8 cellular contexts compared by ENCODE assay signal in the genomic region with DNA sequence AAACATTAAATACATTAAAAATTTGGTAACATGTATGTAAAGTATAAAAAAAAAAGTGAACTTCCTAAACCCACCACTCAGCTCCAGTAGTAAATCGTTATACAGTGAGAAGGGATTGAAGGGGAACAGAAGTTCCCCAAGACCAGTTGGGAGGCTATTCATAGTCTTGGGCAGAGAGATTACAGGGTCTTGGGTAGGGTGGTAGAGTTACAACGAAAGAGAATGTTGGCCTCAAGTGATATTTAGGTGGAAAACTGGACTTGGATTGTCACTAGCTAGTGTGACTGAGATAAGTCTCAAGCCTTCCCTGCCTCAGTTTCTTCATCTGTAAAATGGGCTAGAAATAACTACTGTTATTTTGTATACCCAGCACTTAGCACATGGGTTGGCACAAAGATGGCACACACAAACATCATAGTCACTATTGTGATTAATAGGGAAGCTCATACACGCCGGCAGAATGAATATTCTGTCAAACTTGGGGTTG. TPM values are rescaled to one million over a fixed set of nuclear protein-coding genes. Genes with fewer than 3 reads are reported as not detected.
DNase-seq lines count a peak whose midpoint lies in the region; ATAC-seq and TF ChIP-seq lines count a peak whose summit lies in the region.

No MANE protein-coding gene starts in this region.

- H3K27ac ChIP-seq in BLaER1 (peak overlapping the region; percentile 98; the same call in 1 of the 2 replicates), KOPT-K1 (ENCODE audit: low read depth, low read length, poor library complexity, severe bottlenecking) (peak overlapping the region; percentile 89), colonic mucosa (no peak overlapping the region), adrenal gland (peak overlapping the region in 2 of 5 donors; percentile 94 to 95)

- peaks cover 37% of the 10 kb centered on the region for H3K4me1 ChIP-seq in BLaER1
- no peaks in the 10 kb centered on the region for H3K4me1 ChIP-seq in colonic mucosa
- H3K4me1 ChIP-seq in adrenal gland (replicated peaks in 1 of 2) = peaks cover 0 to 20% of the 10 kb centered on the region in 2 donors

- WGBS in adrenal gland, 4 donors = 33 to 41% (median 38%) methylated on average over 4 of the region's 4 CpGs

- no peak for DNase-seq in colonic mucosa
- no peak for DNase-seq in natural killer cell treated with Interleukin-12 subunit alpha and Interleukin-12 subunit beta and Interleukin-15 and Interleukin-18, amount 100 ng/mL, for 72 hours (ENCODE audit: low spot score)
- DNase-seq in adrenal gland = no peak

- H3K4me1 Mint-ChIP-seq in natural killer cell treated with Interleukin-12 subunit alpha and Interleukin-12 subunit beta and Interleukin-15 and Interleukin-18, amount 100 ng/mL, for 72 hours (ENCODE audit: low read depth in 2 of 2) = peaks cover 27 to 37% of the 10 kb centered on the region in 2 donors

- H3K4me2 ChIP-seq in BLaER1 = peak overlapping the region; percentile 59

- no peaks in the 10 kb centered on the region for H3K27me3 Mint-ChIP-seq in natural killer cell treated with Interleukin-12 subunit alpha and Interleukin-12 subunit beta and Interleukin-15 and Interleukin-18, amount 100 ng/mL, for 72 hours

- no peaks in the 10 kb centered on the region for H3K9me3 ChIP-seq in BLaER1
- H3K9me3 ChIP-seq in KOPT-K1 (ENCODE audit: insufficient read depth, low read length, poor library complexity, severe bottlenecking) = no peaks in the 10 kb centered on the region
- no peaks in the 10 kb centered on the region for H3K9me3 ChIP-seq in colonic mucosa
- no peaks in the 10 kb centered on the region for H3K9me3 ChIP-seq in adrenal gland (replicated peaks in 1 of 3)

- intact Hi-C loops in colonic mucosa (cut with DNase I) = loop anchor here (10.0 kb wide), 1 partner anchor 52 kb away; no protein-coding TSS in a partner anchor
- intact Hi-C loops in adrenal gland (cut with DNase I) = no loop called here

- no peak for TF ChIP-seq POLR2A in adrenal gland (IDR thresholded peaks at IDR 0.05)

- TF ChIP-seq CTCF in colonic mucosa (IDR thresholded peaks at IDR 0.05) (no peak), adrenal gland (IDR thresholded peaks at IDR 0.05) (no peak)

- ATAC-seq in natural killer cell treated with Interleukin-12 subunit alpha and Interleukin-12 subunit beta and Interleukin-15 and Interleukin-18, amount 100 ng/mL, for 72 hours = no peak
- ATAC-seq in GM21717 (IDR thresholded peaks at IDR 0.05; ENCODE audit: unreplicated experiment) (no peak), GM21619 (IDR thresholded peaks at IDR 0.05; ENCODE audit: unreplicated experiment) (no peak), HG03354 (IDR thresholded peaks at IDR 0.05; ENCODE audit: poor library complexity, severe bottlenecking, unreplicated experiment) (no peak)

- peaks cover 38% of the 10 kb centered on the region for H4K20me1 ChIP-seq in BLaER1

- peaks cover 12% of the 10 kb centered on the region for H3K36me3 ChIP-seq in BLaER1
- H3K36me3 ChIP-seq in KOPT-K1 (ENCODE audit: insufficient read depth, low read length) = peaks cover 16% of the 10 kb centered on the region
- no peaks in the 10 kb centered on the region for H3K36me3 ChIP-seq in colonic mucosa
- no peaks in the 10 kb centered on the region for H3K36me3 ChIP-seq in adrenal gland (replicated peaks in 1 of 2)

- peak overlapping the region; percentile 84 to 91 for H3K27ac Mint-ChIP-seq in natural killer cell treated with Interleukin-12 subunit alpha and Interleukin-12 subunit beta and Interleukin-15 and Interleukin-18, amount 100 ng/mL, for 72 hours

- H3K36me3 Mint-ChIP-seq in natural killer cell treated with Interleukin-12 subunit alpha and Interleukin-12 subunit beta and Interleukin-15 and Interleukin-18, amount 100 ng/mL, for 72 hours = peaks cover 10% of the 10 kb centered on the region

- H3K27me3 ChIP-seq in BLaER1 (no peaks in the 10 kb centered on the region), colonic mucosa (no peaks in the 10 kb centered on the region), adrenal gland (no peaks in the 10 kb centered on the region)

- peak overlapping the region; percentile 91 for H3K4me3 Mint-ChIP-seq in natural killer cell treated with Interleukin-12 subunit alpha and Interleukin-12 subunit beta and Interleukin-15 and Interleukin-18, amount 100 ng/mL, for 72 hours

- peak overlapping the region; percentile 99; the same call in 1 of the 2 replicates for H3K9ac ChIP-seq in BLaER1
- H3K9ac ChIP-seq in colonic mucosa (ENCODE audit: low read depth in 2 of 2, low read length in 2 of 2) = peak overlapping the region; percentile 26 to 69

- H3K9me3 Mint-ChIP-seq in natural killer cell treated with Interleukin-12 subunit alpha and Interleukin-12 subunit beta and Interleukin-15 and Interleukin-18, amount 100 ng/mL, for 72 hours = no peaks in the 10 kb centered on the region

- H3K4me3 ChIP-seq in BLaER1 (peak overlapping the region; percentile 99), colonic mucosa (peak overlapping the region; percentile 97), adrenal gland (peak overlapping the region in 2 of 4 donors; percentile 64 to 90)

RNA-seq across cellular contexts. Expression of gene YEATS2, which starts 0.4 kb away (rescaled TPM):
- 10 to 100 TPM; 17.3 to 25.2 TPM for total RNA-seq in colonic mucosa
- total RNA-seq in natural killer cell treated with Interleukin-12 subunit alpha and Interleukin-12 subunit beta and Interleukin-15 and Interleukin-18, amount 100 ng/mL, for 72 hours = 10 to 100 TPM; 51.1 to 66.1 TPM
- 10 to 100 TPM in 7 of 8 donors, 1 to 10 TPM in 1; 9.5 to 25.5 (median 15.4) TPM for total RNA-seq in adrenal gland
- polyA plus RNA-seq in adrenal gland = 10 to 100 TPM in 1 of 3 donors, 1 to 10 TPM in 2; 4.9 to 11.9 (median 8.4) TPM
